26 cellular contexts compared by ENCODE assay signal in the genomic region with DNA sequence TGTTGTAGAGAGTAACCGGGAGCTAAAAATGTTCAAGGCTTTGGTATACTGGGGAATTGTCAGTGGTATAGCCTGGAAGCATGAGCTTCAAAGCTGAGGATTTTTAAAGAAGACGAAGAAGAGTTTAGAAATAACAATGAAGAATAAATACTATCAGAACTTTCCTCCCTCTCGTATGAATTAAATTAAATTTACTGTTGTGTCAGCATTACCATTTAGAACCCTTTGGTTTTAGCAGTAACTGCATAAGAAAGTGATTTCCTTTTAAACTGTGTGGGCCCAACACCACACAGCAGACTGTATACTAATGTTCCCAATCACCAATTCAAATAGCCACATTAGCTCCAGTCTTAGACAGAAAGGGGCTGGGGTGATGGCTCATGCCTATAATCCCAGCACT.
"Had no signal": no experiment of that assay in that cellular context is flagged by ENCODE, and none has a peak within 500 bp of the region (broad histone marks: within the 10 kb centered on the region; RNA-seq: fewer than 3 reads in every experiment).

No MANE protein-coding gene starts in this region.

- H3K9me3 ChIP-seq: colonic mucosa, esophagus squamous epithelium, gastrocnemius medialis, heart right ventricle, left lung had no signal

- DNase-seq: colonic mucosa; cortex of kidney; effector CD8-positive, alpha-beta T cell; effector memory CD8-positive, alpha-beta T cell; endodermal cell; erythroblast; esophagus squamous epithelium; foreskin fibroblast; foreskin melanocyte; gastrocnemius medialis; glutamatergic neuron; head of caudate nucleus; heart right ventricle; hippocampal formation; left cardiac atrium; left lung; left ventricle myocardium superior; mammary epithelial cell; mesendoderm; midbrain had no signal

- H3K4me1 ChIP-seq: colonic mucosa, esophagus squamous epithelium, gastrocnemius medialis, heart right ventricle, left lung had no signal

- ATAC-seq: effector memory CD8-positive, alpha-beta T cell; esophagus mucosa; gastrocnemius medialis; heart right ventricle; left cardiac atrium; left lung; left ventricle myocardium superior had no signal

- H3K4me3 ChIP-seq: colonic mucosa, esophagus squamous epithelium, gastrocnemius medialis, heart right ventricle, left lung, lung had no signal

- FAIRE-seq: endometrium, islet of Langerhans, keratinocyte had no signal

- H3K36me3 ChIP-seq: colonic mucosa had no signal

- H3K27me3 ChIP-seq: colonic mucosa, esophagus squamous epithelium, gastrocnemius medialis, heart right ventricle, left lung had no signal

- H3K27ac ChIP-seq: colonic mucosa, epithelial cell of prostate, esophagus squamous epithelium, gastrocnemius medialis, heart right ventricle, left lung had no signal
